In the genomic region with DNA sequence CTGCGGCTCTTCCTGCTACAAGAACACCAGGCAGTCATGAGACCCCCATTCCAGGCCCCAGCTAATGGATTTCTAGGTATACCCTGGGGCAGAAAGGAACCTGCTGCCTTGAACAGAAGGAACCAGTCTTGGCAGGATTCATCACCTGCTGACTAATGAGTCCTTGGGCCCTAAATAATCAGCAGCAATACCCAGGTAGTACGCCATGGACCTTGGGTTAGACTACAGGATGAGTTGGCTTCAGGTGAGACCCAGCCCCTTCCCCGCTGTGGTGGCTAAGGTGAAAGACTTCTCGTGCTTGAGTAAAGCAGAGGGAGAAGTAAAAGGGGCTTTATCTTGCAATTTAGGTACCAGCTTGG, we compare ENCODE assay signal across 16 cellular contexts.
DNase-seq lines count a peak whose midpoint lies in the region; ATAC-seq, FAIRE-seq and TF ChIP-seq lines count a peak whose summit lies in the region.
"Had no signal": no experiment of that assay in that cellular context is flagged by ENCODE, and none has a peak within 500 bp of the region (broad histone marks: within the 10 kb centered on the region; RNA-seq: fewer than 3 reads in every experiment).

No MANE protein-coding gene starts in this region.

- TF ChIP-seq CTCF in liver (IDR thresholded peaks at IDR 0.05; ENCODE audit: low read depth, low read length, missing input control) (no peak), HepG2 (CRISPR knock-in tag; IDR thresholded peaks at IDR 0.05) (no peak), left lung (IDR thresholded peaks at IDR 0.05) (no peak), ascending aorta (IDR thresholded peaks at IDR 0.05) (no peak), sigmoid colon (IDR thresholded peaks at IDR 0.05) (no peak)

- no TSS peak for BruUV-seq in HepG2 (replicated peaks; lab: Mats Ljungman, UMichigan)

- TF ChIP-seq EP300 in HepG2 (IDR thresholded peaks at IDR 0.05; ENCODE audit: low read depth in 2 of 2, low read length in 2 of 2), result no peak
- no peak for TF ChIP-seq EP300 in HepG2 (CRISPR knock-in tag; IDR thresholded peaks at IDR 0.05; ENCODE audit: borderline replicate concordance)
- TF ChIP-seq EP300 in sigmoid colon (IDR thresholded peaks at IDR 0.05), result no peak

- H3K9ac ChIP-seq in liver (ENCODE audit: low read depth in 1 of 2, low read length in 2 of 2) (no peak overlapping the region), HepG2 (ENCODE audit: insufficient read depth, low read depth, low read length) (no peak overlapping the region)
- H3K9ac ChIP-seq: KMS-11 had no signal

- H3K9me3 ChIP-seq in liver (ENCODE audit: control insufficient read depth in 4 of 4, low read length in 3 of 4) (peaks cover 0 to 2% (median 0%) of the 10 kb centered on the region in 4 donors), HepG2 (ENCODE audit: low read length) (peaks cover 12% of the 10 kb centered on the region), left lung (peaks cover 0 to 33% of the 10 kb centered on the region in 2 donors), ascending aorta (peaks cover 0 to under 1% of the 10 kb centered on the region in 2 donors), sigmoid colon (no peaks in the 10 kb centered on the region)

- ATAC-seq in HepG2 (no peak), left lung (peak; percentile 37), GM21737 (IDR thresholded peaks at IDR 0.05; ENCODE audit: unreplicated experiment) (no peak)
- ATAC-seq: CD8-positive, alpha-beta T cell had no signal

- POLR2A ChIA-PET in HepG2 (lab: Yijun Ruan, JAX), result no interaction called here

- H3K27me3 ChIP-seq in liver (ENCODE audit: control insufficient read depth in 4 of 4, insufficient read depth in 4 of 4, low read length in 3 of 4) (no peaks in the 10 kb centered on the region), HepG2 (ENCODE audit: control insufficient read depth in 1 of 2, insufficient read depth in 2 of 2, low read length in 2 of 2) (no peaks in the 10 kb centered on the region), left lung (no peaks in the 10 kb centered on the region), ascending aorta (no peaks in the 10 kb centered on the region), sigmoid colon (no peaks in the 10 kb centered on the region)

- H4K20me1 ChIP-seq in HepG2 (ENCODE audit: insufficient read depth, low read length), result no peaks in the 10 kb centered on the region

- CTCF ChIA-PET in HepG2 (lab: Yijun Ruan, JAX; ENCODE audit: low intra/inter-chr PET ratio, low total read pairs), result no interaction called here

- DNase-seq in HepG2 (ENCODE audit: low spot score) (no peak), cerebellar cortex (ENCODE audit: low spot score) (peak; percentile 15), left lung (no peak), ascending aorta (ENCODE audit: low spot score in 2 of 2) (no peak), sigmoid colon (no peak), ureter (ENCODE audit: low spot score) (no peak)
- DNase-seq: CD8-positive, alpha-beta T cell; GOT3; NCI-H1048; NCI-H1436 treated with DMSO at 0.1 percent for 48 hours; NCI-H510A; NCI-H82 had no signal

- H3K4me3 ChIP-seq in liver (ENCODE audit: low read depth in 1 of 3, low read length in 3 of 3) (no peak overlapping the region), HepG2 (replicated peaks in 1 of 3; ENCODE audit: insufficient read depth in 1 of 3, low read depth in 2 of 3, low read length in 3 of 3) (no peak overlapping the region), left lung (no peak overlapping the region), ascending aorta (no peak overlapping the region), sigmoid colon (no peak overlapping the region)

- H3K27ac ChIP-seq in liver (ENCODE audit: low read depth in 1 of 2, low read length in 2 of 2) (peak overlapping the region; percentile 68 to 72), HepG2 (ENCODE audit: extremely low read length, insufficient read depth, low read length) (no peak overlapping the region), left lung (peak overlapping the region in 1 of 2 donors; percentile 78), ascending aorta (no peak overlapping the region), sigmoid colon (no peak overlapping the region)
- H3K27ac ChIP-seq: KMS-11 had no signal

- H3K4me1 ChIP-seq in liver (ENCODE audit: control insufficient read depth in 4 of 4, insufficient read depth in 4 of 4, low read length in 3 of 4) (peaks cover 2 to 14% (median 4%) of the 10 kb centered on the region in 4 donors), HepG2 (ENCODE audit: insufficient read depth, low read length) (peaks cover 16% of the 10 kb centered on the region), left lung (peaks cover 0 to 5% of the 10 kb centered on the region in 2 donors), ascending aorta (peaks cover 0 to 7% of the 10 kb centered on the region in 2 donors), sigmoid colon (peaks cover 0 to 10% (median 8%) of the 10 kb centered on the region in 4 donors)

- H3K36me3 ChIP-seq in liver (ENCODE audit: control insufficient read depth in 4 of 4, insufficient read depth in 3 of 4, low read depth in 1 of 4, low read length in 3 of 4) (no peaks in the 10 kb centered on the region), HepG2 (replicated peaks in 1 of 2; ENCODE audit: control insufficient read depth in 1 of 2, insufficient read depth in 2 of 2, low read length in 2 of 2) (no peaks in the 10 kb centered on the region), left lung (no peaks in the 10 kb centered on the region), ascending aorta (peaks cover 0 to 3% of the 10 kb centered on the region in 2 donors), sigmoid colon (no peaks in the 10 kb centered on the region)

- 88% methylated on average over 4 of the region's 4 CpGs for WGBS in liver
- WGBS in HepG2 (ENCODE audit: low lambda C conversion rate), result 93% methylated on average over 4 of the region's 4 CpGs
- WGBS in sigmoid colon, 2 donors, result 89 to 94% methylated on average over 4 of the region's 4 CpGs

- in situ Hi-C loops in HepG2 (cut with HindIII; ENCODE audit: extremely low pct_ligation_motif_present, low pct_unique_long_range_greater_than_20kb), result no loop called here

- no peak overlapping the region for H2AFZ ChIP-seq in HepG2 (ENCODE audit: low read length)

- intact Hi-C loops in HepG2 (cut with micrococcal nuclease; ENCODE audit: unreplicated experiment), result no loop called here
- intact Hi-C loops in left lung (cut with DNase I), result no loop called here
- intact Hi-C loops in ascending aorta (cut with DNase I), result no loop called here
- intact Hi-C loops in sigmoid colon (cut with DNase I), result no loop called here

- no peak overlapping the region for H3K4me2 ChIP-seq in HepG2 (ENCODE audit: low read depth, low read length)
- H3K4me2 ChIP-seq: KMS-11 had no signal

- no peaks in the 10 kb centered on the region for H3K79me2 ChIP-seq in HepG2 (ENCODE audit: insufficient read depth, low read length)

- FAIRE-seq in HepG2 (lab: Jason Lieb, UNC), result no peak
- FAIRE-seq: GM12892 had no signal

- TF ChIP-seq POLR2A in HepG2 (IDR thresholded peaks at IDR 0.05; ENCODE audit: insufficient read depth in 1 of 2, low read depth in 2 of 2, low read length in 2 of 2) (no peak), sigmoid colon (IDR thresholded peaks at IDR 0.05) (no peak)

- no peak for TF ChIP-seq RAD21 in liver (IDR thresholded peaks at IDR 0.05)
- TF ChIP-seq RAD21 in HepG2 (CRISPR knock-in tag; IDR thresholded peaks at IDR 0.05), result no peak

TF ChIP-seq in liver, 16 proteins besides CTCF, POLR2A, EP300 and RAD21 (continues in another document):
- TF ChIP-seq HNF4G (IDR thresholded peaks at IDR 0.05) (no peak), EGR1 (IDR thresholded peaks at IDR 0.05; ENCODE audit: low read depth in 2 of 2) (no peak), JUND (IDR thresholded peaks at IDR 0.05) (no peak), RXRA (IDR thresholded peaks at IDR 0.05) (no peak), HNF4A (conservative IDR thresholded peaks at IDR 0.05) (no peak), GABPA (IDR thresholded peaks at IDR 0.05 in 1 of 2, conservative IDR thresholded peaks at IDR 0.05 in 1 of 2) (no peak), TAF1 (conservative IDR thresholded peaks at IDR 0.05) (no peak), ATF3 (IDR thresholded peaks at IDR 0.05) (no peak), SP1 (IDR thresholded peaks at IDR 0.05) (no peak)

TF ChIP-seq in HepG2, 621 proteins besides CTCF, POLR2A, EP300 and RAD21 (continues in another document):
- TF ChIP-seq ZKSCAN8 (CRISPR knock-in tag; IDR thresholded peaks at IDR 0.05; ENCODE audit: borderline replicate concordance), result no peak
- TF ChIP-seq RBAK (CRISPR knock-in tag; IDR thresholded peaks at IDR 0.05), result no peak
- TF ChIP-seq, protein P1, sequence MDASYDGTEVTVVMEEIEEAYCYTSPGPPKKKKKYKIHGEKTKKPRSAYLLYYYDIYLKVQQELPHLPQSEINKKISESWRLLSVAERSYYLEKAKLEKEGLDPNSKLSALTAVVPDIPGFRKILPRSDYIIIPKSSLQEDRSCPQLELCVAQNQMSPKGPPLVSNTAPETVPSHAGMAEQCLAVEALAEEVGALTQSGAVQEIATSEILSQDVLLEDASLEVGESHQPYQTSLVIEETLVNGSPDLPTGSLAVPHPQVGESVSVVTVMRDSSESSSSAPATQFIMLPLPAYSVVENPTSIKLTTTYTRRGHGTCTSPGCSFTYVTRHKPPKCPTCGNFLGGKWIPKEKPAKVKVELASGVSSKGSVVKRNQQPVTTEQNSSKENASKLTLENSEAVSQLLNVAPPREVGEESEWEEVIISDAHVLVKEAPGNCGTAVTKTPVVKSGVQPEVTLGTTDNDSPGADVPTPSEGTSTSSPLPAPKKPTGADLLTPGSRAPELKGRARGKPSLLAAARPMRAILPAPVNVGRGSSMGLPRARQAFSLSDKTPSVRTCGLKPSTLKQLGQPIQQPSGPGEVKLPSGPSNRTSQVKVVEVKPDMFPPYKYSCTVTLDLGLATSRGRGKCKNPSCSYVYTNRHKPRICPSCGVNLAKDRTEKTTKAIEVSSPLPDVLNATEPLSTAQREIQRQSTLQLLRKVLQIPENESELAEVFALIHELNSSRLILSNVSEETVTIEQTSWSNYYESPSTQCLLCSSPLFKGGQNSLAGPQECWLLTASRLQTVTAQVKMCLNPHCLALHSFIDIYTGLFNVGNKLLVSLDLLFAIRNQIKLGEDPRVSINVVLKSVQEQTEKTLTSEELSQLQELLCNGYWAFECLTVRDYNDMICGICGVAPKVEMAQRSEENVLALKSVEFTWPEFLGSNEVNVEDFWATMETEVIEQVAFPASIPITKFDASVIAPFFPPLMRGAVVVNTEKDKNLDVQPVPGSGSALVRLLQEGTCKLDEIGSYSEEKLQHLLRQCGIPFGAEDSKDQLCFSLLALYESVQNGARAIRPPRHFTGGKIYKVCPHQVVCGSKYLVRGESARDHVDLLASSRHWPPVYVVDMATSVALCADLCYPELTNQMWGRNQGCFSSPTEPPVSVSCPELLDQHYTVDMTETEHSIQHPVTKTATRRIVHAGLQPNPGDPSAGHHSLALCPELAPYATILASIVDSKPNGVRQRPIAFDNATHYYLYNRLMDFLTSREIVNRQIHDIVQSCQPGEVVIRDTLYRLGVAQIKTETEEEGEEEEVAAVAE (CRISPR knock-in tag; IDR thresholded peaks at IDR 0.05; ENCODE audit: borderline replicate concordance), result no peak
- TF ChIP-seq HNRNPH1 (optimal IDR thresholded peaks at IDR 0.05; ENCODE audit: low read depth, low read length), result no peak
- TF ChIP-seq ZNF777 (CRISPR knock-in tag; IDR thresholded peaks at IDR 0.05), result no peak
- no peak for TF ChIP-seq ZFP36L1 (CRISPR knock-in tag; IDR thresholded peaks at IDR 0.05)
- TF ChIP-seq MTF2 (CRISPR knock-in tag; IDR thresholded peaks at IDR 0.05; ENCODE audit: borderline replicate concordance), result no peak

Comparison
In these comparisons a context has a peak if more than half of its experiments do, and no peak if none do; other contexts are left out.
1. H3K27ac ChIP-seq: peak in liver (2 of 2); none in HepG2 (single experiment), ascending aorta (0 of 2) and sigmoid colon (0 of 4).